Comparison of ENCODE assay signal across 14 cellular contexts in the genomic region with DNA sequence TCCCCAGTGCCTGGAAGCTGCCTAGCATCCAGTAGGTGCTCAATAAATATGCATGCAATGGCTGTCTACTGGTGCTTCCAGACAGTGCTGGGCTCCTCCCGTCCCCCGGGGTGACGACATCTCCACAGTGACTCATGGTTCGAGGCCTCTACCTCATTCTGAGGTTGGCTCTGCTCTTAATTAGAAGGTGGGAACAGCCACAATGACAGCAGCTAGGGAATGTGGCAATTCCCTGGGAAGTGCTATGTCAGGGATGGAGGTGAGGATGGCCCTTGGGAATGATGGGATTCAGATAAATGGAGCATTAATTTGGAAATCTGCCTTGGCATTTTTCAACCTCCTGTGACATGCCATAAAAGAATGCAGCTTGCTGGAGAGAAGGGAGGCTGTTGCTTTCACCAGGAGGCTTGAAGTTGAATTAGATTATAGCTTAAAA. TPM values are rescaled to one million over a fixed set of nuclear protein-coding genes. Genes with fewer than 3 reads are reported as not detected.
DNase-seq lines count a peak whose midpoint lies in the region; ATAC-seq and TF ChIP-seq lines count a peak whose summit lies in the region.
"Had no signal": no experiment of that assay in that cellular context is flagged by ENCODE, and none has a peak within 500 bp of the region (broad histone marks: within the 10 kb centered on the region; RNA-seq: fewer than 3 reads in every experiment).

No MANE protein-coding gene starts in this region.

- no peaks in the 10 kb centered on the region for H3K9me2 ChIP-seq in DOHH2 (replicated peaks; ENCODE audit: control insufficient read depth, low read length)

- peak overlapping the region; percentile 41 for H3K4me2 ChIP-seq in DOHH2 (ENCODE audit: low read length)

- no peaks in the 10 kb centered on the region for H4K20me1 ChIP-seq in DOHH2 (ENCODE audit: control insufficient read depth, insufficient read depth, low read depth, low read length)

- ATAC-seq in left lung (no peak), GM18511 (IDR thresholded peaks at IDR 0.05; ENCODE audit: unreplicated experiment) (no peak), GM19035 (IDR thresholded peaks at IDR 0.05; ENCODE audit: unreplicated experiment) (no peak), HG03378 (IDR thresholded peaks at IDR 0.05; ENCODE audit: unreplicated experiment) (no peak)
- ATAC-seq: lower lobe of right lung had no signal

- H3K36me3 ChIP-seq in DOHH2 (ENCODE audit: control insufficient read depth, low read length) (no peaks in the 10 kb centered on the region; the same call in 1 of the 2 replicates), left lung (no peaks in the 10 kb centered on the region)
- H3K36me3 ChIP-seq: ascending aorta, esophagus muscularis mucosa, lower lobe of right lung, transverse colon had no signal

- TF ChIP-seq CTCF in DOHH2 (IDR thresholded peaks at IDR 0.05; ENCODE audit: low read depth, low read length, poor library complexity, severe bottlenecking) = no peak
- TF ChIP-seq CTCF in left lung (IDR thresholded peaks at IDR 0.05) = no peak

- H3K9me3 ChIP-seq in DOHH2 (ENCODE audit: control insufficient read depth, insufficient read depth, low read length) = peaks cover 6% of the 10 kb centered on the region
- no peaks in the 10 kb centered on the region for H3K9me3 ChIP-seq in left lung
- H3K9me3 ChIP-seq: ascending aorta, esophagus muscularis mucosa, lower lobe of right lung, transverse colon had no signal

- intact Hi-C loops in left lung (cut with DNase I) = no loop called here

- H3K27ac ChIP-seq in DOHH2 (ENCODE audit: low read depth, low read length) (peak overlapping the region; percentile 60), left lung (no peak overlapping the region)
- H3K27ac ChIP-seq: ascending aorta, esophagus muscularis mucosa, HL-60, lower lobe of right lung, transverse colon had no signal

- DNase-seq in LoVo (ENCODE audit: low spot score) (peak; percentile 9), amniotic epithelial cell (ENCODE audit: low read depth) (peak; percentile 86), kidney tubule cell (ENCODE audit: low spot score) (peak; percentile 81), left lung (no peak)
- DNase-seq: DMS53, lower lobe of right lung, transverse colon had no signal

- no peaks in the 10 kb centered on the region for H3K79me2 ChIP-seq in DOHH2 (ENCODE audit: control insufficient read depth, low read length)

- H3F3A ChIP-seq in DOHH2 (ENCODE audit: control insufficient read depth, insufficient read depth) = peaks cover 4% of the 10 kb centered on the region; the same call in 1 of the 2 replicates

- H3K4me3 ChIP-seq in DOHH2 (ENCODE audit: low read length) (peak overlapping the region; percentile 23), left lung (no peak overlapping the region)
- H3K4me3 ChIP-seq: ascending aorta, esophagus muscularis mucosa, lower lobe of right lung, transverse colon had no signal

- H3K4me1 ChIP-seq in DOHH2 (ENCODE audit: control insufficient read depth, low read length) (peaks cover 54% of the 10 kb centered on the region), left lung (no peaks in the 10 kb centered on the region)
- H3K4me1 ChIP-seq: ascending aorta, esophagus muscularis mucosa, lower lobe of right lung, transverse colon had no signal

- no peaks in the 10 kb centered on the region for H3K27me3 ChIP-seq in DOHH2 (ENCODE audit: control insufficient read depth, low read length)
- no peaks in the 10 kb centered on the region for H3K27me3 ChIP-seq in left lung
- H3K27me3 ChIP-seq: ascending aorta, esophagus muscularis mucosa, transverse colon had no signal

RNA-seq across cellular contexts. Expression of a gene that starts 43.5 kb away (rescaled TPM):
- 1 to 10 TPM; 5.3 to 6.9 TPM for total RNA-seq in left lung

Comparison
In these comparisons a context has a peak if more than half of its experiments do, and no peak if none do; other contexts are left out.
1. DNase-seq: peak in LoVo (single experiment), amniotic epithelial cell (single experiment) and kidney tubule cell (single experiment); none in left lung (0 of 2).